22 cellular contexts compared by ENCODE assay signal in genomic region chr2:224014336-224014735, GRCh38. TPM values are rescaled to one million over a fixed set of nuclear protein-coding genes. Genes with fewer than 3 reads are reported as not detected.
DNase-seq lines count a peak whose midpoint lies in the region; ATAC-seq and TF ChIP-seq lines count a peak whose summit lies in the region.
"Had no signal": no experiment of that assay in that cellular context is flagged by ENCODE, and none has a peak within 500 bp of the region (broad histone marks: within the 10 kb centered on the region; RNA-seq: fewer than 3 reads in every experiment).

No MANE protein-coding gene starts in this region.

- H3K9me3 Mint-ChIP-seq in natural killer cell = no peaks in the 10 kb centered on the region
- H3K9me3 Mint-ChIP-seq in natural killer cell treated with Interleukin-12 subunit alpha and Interleukin-12 subunit beta and Interleukin-15 and Interleukin-18, amount 100 ng/mL, for 72 hours = no peaks in the 10 kb centered on the region
- H3K9me3 Mint-ChIP-seq in activated naive CD4-positive, alpha-beta T cell treated with anti-CD3 and anti-CD28 coated beads, Interleukin-2, amount 10 ng/mL, durations not matched to agents 7 days and 5 days = no peaks in the 10 kb centered on the region
- H3K9me3 Mint-ChIP-seq: CD4-positive, CD25-positive, alpha-beta regulatory T cell; CD8-positive, alpha-beta T cell had no signal

- TF ChIP-seq POLR2A in erythroblast (IDR thresholded peaks at IDR 0.05; ENCODE audit: low read length) = no peak

- no peaks in the 10 kb centered on the region for H3K9me3 ChIP-seq in smooth muscle cell (replicated peaks; ENCODE audit: low read depth)
- H3K9me3 ChIP-seq: BLaER1, Caco-2 had no signal

- no peak overlapping the region for H3K4me2 ChIP-seq in smooth muscle cell

- peaks cover 15% of the 10 kb centered on the region for H3F3A ChIP-seq in smooth muscle cell (ENCODE audit: low read depth)

- H3K4me3 Mint-ChIP-seq in natural killer cell = peak overlapping the region; percentile 9
- H3K4me3 Mint-ChIP-seq in natural killer cell treated with Interleukin-12 subunit alpha and Interleukin-12 subunit beta and Interleukin-15 and Interleukin-18, amount 100 ng/mL, for 72 hours = no peak overlapping the region
- no peak overlapping the region for H3K4me3 Mint-ChIP-seq in activated naive CD4-positive, alpha-beta T cell treated with anti-CD3 and anti-CD28 coated beads, Interleukin-2, amount 10 ng/mL, durations not matched to agents 7 days and 5 days
- H3K4me3 Mint-ChIP-seq: B cell; CD4-positive, CD25-positive, alpha-beta regulatory T cell; CD8-positive, alpha-beta T cell had no signal

- DNase-seq in natural killer cell (no peak), SK-MEL-5 (ENCODE audit: low read depth, low spot score) (peak; percentile 40), foreskin keratinocyte (no peak), smooth muscle cell (lab: John Stamatoyannopoulos, UW; ENCODE audit: unreplicated experiment) (no peak), erythroblast (lab: John Stamatoyannopoulos, UW) (no peak)
- DNase-seq in natural killer cell treated with Interleukin-12 subunit alpha and Interleukin-12 subunit beta and Interleukin-15 and Interleukin-18, amount 100 ng/mL, for 72 hours (ENCODE audit: low spot score) = no peak
- no peak for DNase-seq in activated naive CD4-positive, alpha-beta T cell treated with anti-CD3 and anti-CD28 coated beads, Interleukin-2, amount 10 ng/mL, durations not matched to agents 7 days and 5 days
- DNase-seq: Caco-2; CD4-positive, CD25-positive, alpha-beta regulatory T cell; CD8-positive, alpha-beta T cell; DMS 273 treated with DMSO at 0.1 percent for 48 hours; DMS79; EL; GDM1; H7; HCEC 1CT had no signal

- H3K36me3 ChIP-seq in smooth muscle cell (ENCODE audit: low read depth) = no peaks in the 10 kb centered on the region
- H3K36me3 ChIP-seq: BLaER1 had no signal

- peaks cover 96% of the 10 kb centered on the region for H3K79me2 ChIP-seq in smooth muscle cell (ENCODE audit: low read depth)

- peaks cover 100% of the 10 kb centered on the region for H4K20me1 ChIP-seq in smooth muscle cell (ENCODE audit: low read depth)
- H4K20me1 ChIP-seq: BLaER1 had no signal

- no peak overlapping the region for H3K4me3 ChIP-seq in smooth muscle cell
- H3K4me3 ChIP-seq: BLaER1, GM12878 had no signal

- H2AFZ ChIP-seq in smooth muscle cell (ENCODE audit: low read depth) = no peak overlapping the region

- intact Hi-C loops in natural killer cell (cut with micrococcal nuclease) = no loop called here

- peaks cover 14% of the 10 kb centered on the region for H3K4me1 ChIP-seq in foreskin keratinocyte
- peaks cover 6% of the 10 kb centered on the region for H3K4me1 ChIP-seq in smooth muscle cell (ENCODE audit: low read depth)

- peaks cover 11% of the 10 kb centered on the region in 2 donors for H3K4me1 Mint-ChIP-seq in natural killer cell
- H3K4me1 Mint-ChIP-seq in natural killer cell treated with Interleukin-12 subunit alpha and Interleukin-12 subunit beta and Interleukin-15 and Interleukin-18, amount 100 ng/mL, for 72 hours (ENCODE audit: low read depth in 2 of 2) = peaks cover 0 to 9% of the 10 kb centered on the region in 2 donors
- H3K4me1 Mint-ChIP-seq in activated naive CD4-positive, alpha-beta T cell treated with anti-CD3 and anti-CD28 coated beads, Interleukin-2, amount 10 ng/mL, durations not matched to agents 7 days and 5 days = peaks cover 33% of the 10 kb centered on the region

- WGBS in smooth muscle cell (ENCODE audit: low lambda C conversion rate) = 50% methylated on average over 4 of the region's 4 CpGs

- no peak overlapping the region for H3K9ac ChIP-seq in smooth muscle cell (ENCODE audit: low read depth)
- H3K9ac ChIP-seq: BLaER1 had no signal

- CTCF ChIA-PET in activated naive CD4-positive, alpha-beta T cell treated with anti-CD3 and anti-CD28 coated beads, Interleukin-2, amount 10 ng/mL, durations not matched to agents 7 days and 5 days (lab: Charles Lee) = interaction anchor here (1.0 to 1.5 kb wide), 2 partner anchors 21 to 270 kb away, joined by 3 to 4 read pairs; no protein-coding TSS in a partner anchor

- H3K27ac Mint-ChIP-seq in natural killer cell = no peak overlapping the region
- peak overlapping the region in 1 of 2 donors; percentile 53 for H3K27ac Mint-ChIP-seq in natural killer cell treated with Interleukin-12 subunit alpha and Interleukin-12 subunit beta and Interleukin-15 and Interleukin-18, amount 100 ng/mL, for 72 hours
- H3K27ac Mint-ChIP-seq in activated naive CD4-positive, alpha-beta T cell treated with anti-CD3 and anti-CD28 coated beads, Interleukin-2, amount 10 ng/mL, durations not matched to agents 7 days and 5 days = no peak overlapping the region
- H3K27ac Mint-ChIP-seq: B cell; CD8-positive, alpha-beta T cell had no signal

- TF ChIP-seq CTCF in natural killer cell (IDR thresholded peaks at IDR 0.05) (no peak), foreskin keratinocyte (conservative IDR thresholded peaks at IDR 0.05) (no peak), smooth muscle cell (IDR thresholded peaks at IDR 0.05; ENCODE audit: borderline replicate concordance, insufficient read depth, poor library complexity, severe bottlenecking) (no peak)

- H3K27ac ChIP-seq in foreskin keratinocyte (no peak overlapping the region), smooth muscle cell (ENCODE audit: low read depth) (peak overlapping the region; percentile 23)
- H3K27ac ChIP-seq: 22Rv1, BLaER1, C4-2B had no signal

- no peaks in the 10 kb centered on the region for H3K36me3 Mint-ChIP-seq in natural killer cell
- H3K36me3 Mint-ChIP-seq in natural killer cell treated with Interleukin-12 subunit alpha and Interleukin-12 subunit beta and Interleukin-15 and Interleukin-18, amount 100 ng/mL, for 72 hours = no peaks in the 10 kb centered on the region
- no peaks in the 10 kb centered on the region for H3K36me3 Mint-ChIP-seq in activated naive CD4-positive, alpha-beta T cell treated with anti-CD3 and anti-CD28 coated beads, Interleukin-2, amount 10 ng/mL, durations not matched to agents 7 days and 5 days
- H3K36me3 Mint-ChIP-seq: CD4-positive, CD25-positive, alpha-beta regulatory T cell; CD8-positive, alpha-beta T cell had no signal

- H3K27me3 Mint-ChIP-seq in natural killer cell (ENCODE audit: low read depth in 2 of 2) = no peaks in the 10 kb centered on the region
- H3K27me3 Mint-ChIP-seq in natural killer cell treated with Interleukin-12 subunit alpha and Interleukin-12 subunit beta and Interleukin-15 and Interleukin-18, amount 100 ng/mL, for 72 hours = no peaks in the 10 kb centered on the region
- no peaks in the 10 kb centered on the region for H3K27me3 Mint-ChIP-seq in activated naive CD4-positive, alpha-beta T cell treated with anti-CD3 and anti-CD28 coated beads, Interleukin-2, amount 10 ng/mL, durations not matched to agents 7 days and 5 days

- in situ Hi-C loops in SK-MEL-5 (cut with HindIII; ENCODE audit: low pct_unique_long_range_greater_than_20kb, low sequenced_read_pairs) = no loop called here

- H3K27me3 ChIP-seq in foreskin keratinocyte = no peaks in the 10 kb centered on the region
- no peaks in the 10 kb centered on the region for H3K27me3 ChIP-seq in smooth muscle cell (ENCODE audit: low read depth)
- H3K27me3 ChIP-seq: BLaER1 had no signal

- no peak for ATAC-seq in natural killer cell
- ATAC-seq in natural killer cell treated with Interleukin-12 subunit alpha and Interleukin-12 subunit beta and Interleukin-15 and Interleukin-18, amount 100 ng/mL, for 72 hours = no peak
- peak; percentile 44 for ATAC-seq in foreskin keratinocyte
- no peak for ATAC-seq in HG02885 (IDR thresholded peaks at IDR 0.05; ENCODE audit: poor library complexity, unreplicated experiment)
- ATAC-seq: CD8-positive, alpha-beta T cell; GM12878 had no signal

RNA-seq across cellular contexts. Expression of gene SERPINE2, which starts 24.8 kb away (rescaled TPM):
- total RNA-seq in natural killer cell = 10 to 100 TPM in 1 of 3 donors, 1 to 10 TPM in 2; 3.5 to 14.6 (median 8.4) TPM
- 1 to 10 TPM; 1.2 to 2.6 TPM for total RNA-seq in natural killer cell treated with Interleukin-12 subunit alpha and Interleukin-12 subunit beta and Interleukin-15 and Interleukin-18, amount 100 ng/mL, for 72 hours
- total RNA-seq in SK-MEL-5 (2014; rRNA removed; shearing (Covaris generic)) = 108 and 109 TPM in 2 replicates
- 556 and 677 TPM in 2 replicates for polyA plus RNA-seq in SK-MEL-5 (2015; cell fraction: cytosol; rRNA removed)
- polyA plus RNA-seq in SK-MEL-5 (2015; cell fraction: nucleus; rRNA removed) = 95.1 and 139 TPM in 2 replicates
- total RNA-seq in foreskin keratinocyte = 305 and 634 TPM in 2 replicates
- polyA plus RNA-seq in foreskin keratinocyte = 244 and 452 TPM in 2 replicates
- total RNA-seq in smooth muscle cell = 2,183 and 2,362 TPM in 2 replicates
- 2,391 and 3,094 TPM in 2 replicates for polyA plus RNA-seq in smooth muscle cell

RNA-seq across cellular contexts. Expression of gene MRPL44, which starts 57.1 kb away (rescaled TPM):
- total RNA-seq in natural killer cell = 10 to 100 TPM; 27.6 to 35.1 (median 31.0) TPM
- 10 to 100 TPM; 29.0 to 29.1 TPM for total RNA-seq in natural killer cell treated with Interleukin-12 subunit alpha and Interleukin-12 subunit beta and Interleukin-15 and Interleukin-18, amount 100 ng/mL, for 72 hours
- total RNA-seq in SK-MEL-5 (2014; rRNA removed; shearing (Covaris generic)) = 92.5 and 92.8 TPM in 2 replicates
- 69.1 and 70.4 TPM in 2 replicates for polyA plus RNA-seq in SK-MEL-5 (2015; cell fraction: cytosol; rRNA removed)
- polyA plus RNA-seq in SK-MEL-5 (2015; cell fraction: nucleus; rRNA removed) = 22.3 and 24.1 TPM in 2 replicates
- total RNA-seq in foreskin keratinocyte = 29.5 and 33.2 TPM in 2 replicates
- 25.3 and 31.6 TPM in 2 replicates for polyA plus RNA-seq in foreskin keratinocyte
- total RNA-seq in smooth muscle cell = 23.2 and 34.5 TPM in 2 replicates
- 23.5 and 25.4 TPM in 2 replicates for polyA plus RNA-seq in smooth muscle cell
